Comparison of ENCODE assay signal across 18 cellular contexts in genomic region chr12:5395443-5396401, GRCh38. TPM values are rescaled to one million over a fixed set of nuclear protein-coding genes. Genes with fewer than 3 reads are reported as not detected.
DNase-seq lines count a peak whose midpoint lies in the region; ATAC-seq and TF ChIP-seq lines count a peak whose summit lies in the region.
"Had no signal": no experiment of that assay in that cellular context is flagged by ENCODE, and none has a peak within 500 bp of the region (broad histone marks: within the 10 kb centered on the region; RNA-seq: fewer than 3 reads in every experiment).

No MANE protein-coding gene starts in this region.

- no peak for TF ChIP-seq CTCF in GM23338 (conservative IDR thresholded peaks at IDR 0.05; ENCODE audit: low read depth in 2 of 2)
- TF ChIP-seq CTCF in VCaP (conservative IDR thresholded peaks at IDR 0.05), result no peak
- no peak for TF ChIP-seq CTCF in nephron progenitor cell (IDR thresholded peaks at IDR 0.05)
- no peak for TF ChIP-seq CTCF in ovary (IDR thresholded peaks at IDR 0.05)

- H3K9me3 ChIP-seq in ovary, result no peaks in the 10 kb centered on the region
- H3K9me3 ChIP-seq: BE2C, spleen, vagina had no signal

- no peak overlapping the region for H3K4me3 Mint-ChIP-seq in GM23338
- no peak overlapping the region for H3K4me3 Mint-ChIP-seq in nephron progenitor cell

- H3K4me1 Mint-ChIP-seq in GM23338 (peaks cover 6% of the 10 kb centered on the region; the same call in 2 of the 3 replicates), nephron progenitor cell (peaks cover 23% of the 10 kb centered on the region)

- ATAC-seq in GM23338, result peak; percentile 46; the same call in 2 of the 3 replicates
- no peak for ATAC-seq in HG02973 (IDR thresholded peaks at IDR 0.05; ENCODE audit: unreplicated experiment)

- WGBS in ovary, 3 donors, result 6 to 13% (median 8%) methylated on average over 15 of the region's 15 CpGs

- TF ChIP-seq EP300 in ovary (IDR thresholded peaks at IDR 0.05), result no peak

- H3K27me3 ChIP-seq in GM23338 (ENCODE audit: insufficient read depth) (no peaks in the 10 kb centered on the region), ovary (no peaks in the 10 kb centered on the region)
- H3K27me3 ChIP-seq: vagina had no signal

- intact Hi-C loops in ovary (cut with DNase I), result no loop called here

- DNase-seq in GM23338 (ENCODE audit: low spot score) (peak; percentile 11), NCI-H2029 (lab: John Stamatoyannopoulos, UW) (peak; percentile 91), nephron progenitor cell (peak; percentile 58), ovary (no peak), HT-29 (ENCODE audit: low spot score) (no peak)
- DNase-seq: activated CD4-positive, alpha-beta T cell treated with anti-CD3 and anti-CD28 coated beads, Interleukin-2, amount 50 U/mL, for 48 hours; activated T-cell treated with anti-CD3 and anti-CD28 coated beads, Interleukin-2, amount 50 U/mL, for 48 hours; BE2C; DMS 273 treated with DMSO at 0.1 percent for 48 hours; GOT3; NCI-H1048; posterior cingulate gyrus; spleen; stimulated activated naive CD4-positive, alpha-beta T cell treated with Interleukin-2 at 50 U/mL for 16 hours had no signal

- no peaks in the 10 kb centered on the region; the same call in 1 of the 2 replicates for H4K20me1 ChIP-seq in GM23338 (replicated peaks; ENCODE audit: insufficient read depth)

- H3K27ac Mint-ChIP-seq in GM23338, result no peak overlapping the region
- H3K27ac Mint-ChIP-seq in nephron progenitor cell, result peak overlapping the region; percentile 65

- H3K36me3 ChIP-seq in GM23338 (ENCODE audit: insufficient read depth), result no peaks in the 10 kb centered on the region
- H3K36me3 ChIP-seq in ovary, result no peaks in the 10 kb centered on the region
- H3K36me3 ChIP-seq: BE2C, spleen, vagina had no signal

- no peaks in the 10 kb centered on the region for H3F3A ChIP-seq in GM23338 (replicated peaks; ENCODE audit: low read depth)

- no peaks in the 10 kb centered on the region for H3K79me2 ChIP-seq in GM23338 (replicated peaks; ENCODE audit: insufficient read depth)

- H3K36me3 Mint-ChIP-seq in GM23338 (ENCODE audit: low read depth) (no peaks in the 10 kb centered on the region), nephron progenitor cell (ENCODE audit: low read depth) (no peaks in the 10 kb centered on the region)

- H3K27me3 Mint-ChIP-seq in GM23338 (ENCODE audit: insufficient read depth, low read depth, poor library complexity) (peaks cover 8% of the 10 kb centered on the region), nephron progenitor cell (ENCODE audit: low read depth, poor library complexity) (peaks cover 59% of the 10 kb centered on the region)

- no peak overlapping the region for H3K27ac ChIP-seq in GM23338 (ENCODE audit: low read depth)
- peak overlapping the region; percentile 24 for H3K27ac ChIP-seq in VCaP
- no peak overlapping the region for H3K27ac ChIP-seq in ovary
- H3K27ac ChIP-seq: spleen, vagina had no signal

- TF ChIP-seq POLR2A in ovary (IDR thresholded peaks at IDR 0.05), result no peak

- H3K4me1 ChIP-seq in GM23338 (ENCODE audit: insufficient read depth) (no peaks in the 10 kb centered on the region), ovary (ENCODE audit: insufficient read depth) (no peaks in the 10 kb centered on the region)
- H3K4me1 ChIP-seq: BE2C, spleen had no signal

- H3K9me3 Mint-ChIP-seq in GM23338 (no peaks in the 10 kb centered on the region), nephron progenitor cell (no peaks in the 10 kb centered on the region)

- H3K4me3 ChIP-seq in GM23338, result no peak overlapping the region
- H3K4me3 ChIP-seq in ovary, result no peak overlapping the region
- H3K4me3 ChIP-seq: spleen, vagina had no signal

- H2AFZ ChIP-seq in GM23338, result 0 out of 2 replicates have a peak overlapping the region, but pooled peaks have one; percentile 32

- peaks cover 3% of the 10 kb centered on the region; the same call in 1 of the 2 replicates for H3K9me2 ChIP-seq in GM23338 (ENCODE audit: insufficient read depth)

- no peak overlapping the region for H3K4me2 ChIP-seq in GM23338

TF ChIP-seq in GM23338, 12 proteins besides CTCF, POLR2A, EP300 and RAD21 (continues in another document):
- TF ChIP-seq EZH2phosphoT487 (IDR thresholded peaks at IDR 0.05; ENCODE audit: unreplicated experiment), result no peak
- TF ChIP-seq ZNF331 (CRISPR knock-in tag; IDR thresholded peaks at IDR 0.05; ENCODE audit: low read depth), result no peak
- no peak for TF ChIP-seq CREB1 (CRISPR knock-in tag; IDR thresholded peaks at IDR 0.05; ENCODE audit: low read depth)
- TF ChIP-seq JUNB (IDR thresholded peaks at IDR 0.05; ENCODE audit: unreplicated experiment), result no peak
- TF ChIP-seq ZNF462 (CRISPR knock-in tag; IDR thresholded peaks at IDR 0.05), result no peak
- no peak for TF ChIP-seq EZH2 (IDR thresholded peaks at IDR 0.05; ENCODE audit: low read depth, unreplicated experiment)

RNA-seq across cellular contexts. Expression of gene NTF3, which starts 36.2 kb away (rescaled TPM):
- total RNA-seq in GM23338 (2014; rRNA removed; shearing (Covaris generic)), result 2.4 TPM in 1 of 2 replicates, not detected in the other
- polyA plus RNA-seq in GM23338 (2016; fragmentation: Nextera tagmentation; extraction: Ambion mirVana) (1.2 and 1.5 TPM in 2 replicates), ovary (10 to 100 TPM; 10.2 to 15.9 TPM)
- total RNA-seq in ovary, result 1 to 10 TPM; 3.2 to 9.9 (median 7.3) TPM
- not detected in 2 replicates for total RNA-seq in HT-29 (2014; rRNA removed; shearing (Covaris generic))
- total RNA-seq: kidney epithelial cell had no signal

Comparison
In these comparisons a context has a peak if more than half of its experiments do, and no peak if none do; other contexts are left out.
1. DNase-seq: peak in GM23338 (single experiment), NCI-H2029 (single experiment) and nephron progenitor cell (single experiment); none in ovary (0 of 5) and HT-29 (single experiment).